In the genomic region with DNA sequence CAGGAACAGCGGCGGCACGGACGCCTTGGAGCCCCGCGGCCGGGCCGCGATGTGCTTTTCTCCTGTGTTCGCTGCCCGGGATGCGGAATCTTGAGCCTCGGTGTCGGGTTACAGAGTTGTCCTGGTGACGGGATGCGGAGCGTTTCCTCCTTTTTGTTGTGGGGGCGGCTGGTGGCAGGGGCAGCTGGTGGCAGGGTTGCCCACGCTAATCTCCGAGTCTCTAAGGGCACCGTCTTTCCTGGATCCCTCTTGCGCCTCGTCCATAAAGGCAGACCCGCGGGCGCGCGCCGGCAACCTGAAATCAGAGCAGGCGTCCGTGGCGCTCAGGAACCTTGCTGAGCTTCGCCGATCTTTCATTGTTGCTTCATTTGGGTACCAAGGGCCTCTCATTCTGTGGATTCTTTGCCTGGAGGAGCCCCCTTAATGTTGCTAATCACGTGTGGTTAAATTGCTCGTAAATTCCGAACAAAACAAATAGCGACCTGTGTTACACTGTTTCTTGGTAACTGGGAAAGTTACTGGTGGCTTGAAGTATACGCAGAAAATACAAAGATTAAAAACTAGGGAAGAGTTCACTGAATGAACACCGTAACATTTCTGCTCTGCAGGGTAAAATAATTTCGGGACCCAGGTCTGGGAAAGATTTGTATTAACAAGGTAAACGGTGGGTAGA, we compare ENCODE assay signal across 8 cellular contexts. TPM values are rescaled to one million over a fixed set of nuclear protein-coding genes. Genes with fewer than 3 reads are reported as not detected.
DNase-seq lines count a peak whose midpoint lies in the region; ATAC-seq and TF ChIP-seq lines count a peak whose summit lies in the region.

No MANE protein-coding gene starts in this region.

- H3K36me3 ChIP-seq in mesodermal cell (ENCODE audit: control insufficient read depth, insufficient read depth, low read length): peaks cover under 1% of the 10 kb centered on the region

- DNase-seq in ELR (ENCODE audit: low read depth) (peak; percentile 81), NCI-H345 (lab: John Stamatoyannopoulos, UW) (peak; percentile 80), endothelial cell (ENCODE audit: low spot score) (no peak), GF-D8 (lab: John Stamatoyannopoulos, UW) (no peak)
- DNase-seq in activated CD8-positive, alpha-beta memory T cell treated with anti-CD3 and anti-CD28 coated beads, Interleukin-2, amount 50 U/mL, for 4 hours: peak; percentile 39
- peak; percentile 22 for DNase-seq in stimulated activated naive B cell treated with anti-CD40 and anti-IgM and Interleukin-4, amounts not matched to agents 10 μg/mL and 1 μg/mL and 100 μg/mL, for 72 hours

- peak overlapping the region; percentile 99 for H3K4me3 Mint-ChIP-seq in endothelial cell (ENCODE audit: unreplicated experiment)
- H3K4me3 Mint-ChIP-seq in stimulated activated naive B cell treated with anti-CD40 and anti-IgM and Interleukin-4, amounts not matched to agents 10 μg/mL and 1 μg/mL and 100 μg/mL, for 72 hours: peak overlapping the region; percentile 89 to 91

- H3K9me3 Mint-ChIP-seq in endothelial cell (ENCODE audit: unreplicated experiment): no peaks in the 10 kb centered on the region
- H3K9me3 Mint-ChIP-seq in stimulated activated naive B cell treated with anti-CD40 and anti-IgM and Interleukin-4, amounts not matched to agents 10 μg/mL and 1 μg/mL and 100 μg/mL, for 72 hours: no peaks in the 10 kb centered on the region

- H3K4me1 ChIP-seq in mesodermal cell (ENCODE audit: control insufficient read depth, insufficient read depth, low read length, poor library complexity, severe bottlenecking): peaks cover 5% of the 10 kb centered on the region

- peak; percentile 0 for ATAC-seq in HG02885 (IDR thresholded peaks at IDR 0.05; ENCODE audit: poor library complexity, unreplicated experiment)
- peak; percentile 6 to 27 for ATAC-seq in stimulated activated naive B cell treated with anti-CD40 and anti-IgM and Interleukin-4, amounts not matched to agents 10 μg/mL and 1 μg/mL and 100 μg/mL, for 72 hours (replicated peaks)

- H3K4me3 ChIP-seq in mesodermal cell (ENCODE audit: extremely low read depth, insufficient read depth, low read length, poor library complexity, severe bottlenecking): peak overlapping the region; percentile 81

- H3K27ac ChIP-seq in mesodermal cell (ENCODE audit: low read depth, low read length, severe bottlenecking): peak overlapping the region; percentile 90

- peaks cover 28% of the 10 kb centered on the region for H3K4me1 Mint-ChIP-seq in endothelial cell (ENCODE audit: unreplicated experiment)
- peaks cover 14 to 20% of the 10 kb centered on the region in 2 donors for H3K4me1 Mint-ChIP-seq in stimulated activated naive B cell treated with anti-CD40 and anti-IgM and Interleukin-4, amounts not matched to agents 10 μg/mL and 1 μg/mL and 100 μg/mL, for 72 hours

- H3K27me3 Mint-ChIP-seq in endothelial cell (ENCODE audit: unreplicated experiment): peaks cover 19% of the 10 kb centered on the region
- H3K27me3 Mint-ChIP-seq in stimulated activated naive B cell treated with anti-CD40 and anti-IgM and Interleukin-4, amounts not matched to agents 10 μg/mL and 1 μg/mL and 100 μg/mL, for 72 hours: peaks cover 13 to 16% of the 10 kb centered on the region in 2 donors

- WGBS in mesodermal cell (ENCODE audit: insufficient coverage in 2 of 2), 2 experiments: 1% methylated on average over 32 to 41 of the region's 42 CpGs

- H3K9me3 ChIP-seq in mesodermal cell (ENCODE audit: control insufficient read depth, low read length): no peaks in the 10 kb centered on the region

- no peak for TF ChIP-seq CTCF in endothelial cell (IDR thresholded peaks at IDR 0.05; ENCODE audit: unreplicated experiment)

- H3K36me3 Mint-ChIP-seq in endothelial cell (ENCODE audit: low read depth, unreplicated experiment): peaks cover 13% of the 10 kb centered on the region
- peaks cover 0 to 4% of the 10 kb centered on the region in 2 donors for H3K36me3 Mint-ChIP-seq in stimulated activated naive B cell treated with anti-CD40 and anti-IgM and Interleukin-4, amounts not matched to agents 10 μg/mL and 1 μg/mL and 100 μg/mL, for 72 hours

- H3K27ac Mint-ChIP-seq in endothelial cell (ENCODE audit: unreplicated experiment): peak overlapping the region; percentile 94
- H3K27ac Mint-ChIP-seq in stimulated activated naive B cell treated with anti-CD40 and anti-IgM and Interleukin-4, amounts not matched to agents 10 μg/mL and 1 μg/mL and 100 μg/mL, for 72 hours: peak overlapping the region; percentile 93

RNA-seq across cellular contexts. Expression of a gene that starts 0.8 kb away (rescaled TPM):
- total RNA-seq in endothelial cell (ENCODE audit: unreplicated experiment): 102 TPM
- polyA plus RNA-seq in mesodermal cell (2013, experiment 1 of 2): 312 TPM
- polyA plus RNA-seq in mesodermal cell (2013, experiment 2 of 2): 313 TPM

Comparison
In these comparisons a context has a peak if more than half of its experiments do, and no peak if none do; other contexts are left out.
1. DNase-seq: peak in ELR (single experiment), NCI-H345 (single experiment), activated CD8-positive, alpha-beta memory T cell treated with anti-CD3 and anti-CD28 coated beads, Interleukin-2, amount 50 U/mL, for 4 hours (single experiment) and stimulated activated naive B cell treated with anti-CD40 and anti-IgM and Interleukin-4, amounts not matched to agents 10 μg/mL and 1 μg/mL and 100 μg/mL, for 72 hours (single experiment); none in endothelial cell (single experiment) and GF-D8 (single experiment).